In genomic region chr1:182281541-182281940, GRCh38 we compare ENCODE assay signal across 20 cellular contexts.
DNase-seq lines count a peak whose midpoint lies in the region; ATAC-seq and TF ChIP-seq lines count a peak whose summit lies in the region.
"Had no signal": no experiment of that assay in that cellular context is flagged by ENCODE, and none has a peak within 500 bp of the region (broad histone marks: within the 10 kb centered on the region; RNA-seq: fewer than 3 reads in every experiment).

No MANE protein-coding gene starts in this region.

- no peak overlapping the region for H3K4me3 Mint-ChIP-seq in T-helper 2 cell treated with Interferon-gamma antibody and Interleukin-4, amounts not matched to agents 5 μg/mL and 100 μg/mL, for 36 hours
- H3K4me3 Mint-ChIP-seq: activated naive CD4-positive, alpha-beta T cell treated with anti-CD3 and anti-CD28 coated beads for 36 hours; CD8-positive, alpha-beta memory T cell; HFFc6; immature natural killer cell; mesothelial cell of epicardium had no signal

- no peaks in the 10 kb centered on the region for H3K27me3 ChIP-seq in foreskin keratinocyte
- H3K27me3 ChIP-seq: brain microvascular endothelial cell, transverse colon had no signal

- H3K27ac ChIP-seq in foreskin keratinocyte = no peak overlapping the region
- H3K27ac ChIP-seq: A549, brain microvascular endothelial cell, transverse colon had no signal

- intact Hi-C loops in Right ventricle myocardium inferior (cut with DNase I) (no loop called here), cardiac septum (cut with DNase I) (no loop called here)

- H3K27ac Mint-ChIP-seq in T-helper 2 cell treated with Interferon-gamma antibody and Interleukin-4, amounts not matched to agents 5 μg/mL and 100 μg/mL, for 36 hours = no peak overlapping the region
- H3K27ac Mint-ChIP-seq: activated naive CD4-positive, alpha-beta T cell treated with anti-CD3 and anti-CD28 coated beads for 36 hours; HFFc6; immature natural killer cell; mesothelial cell of epicardium had no signal

- H3K4me1 Mint-ChIP-seq in T-helper 2 cell treated with Interferon-gamma antibody and Interleukin-4, amounts not matched to agents 5 μg/mL and 100 μg/mL, for 36 hours (ENCODE audit: low read depth) = peaks cover 1% of the 10 kb centered on the region
- H3K4me1 Mint-ChIP-seq: immature natural killer cell, mesothelial cell of epicardium had no signal

- ATAC-seq in Right ventricle myocardium inferior (peak; percentile 73), foreskin keratinocyte (peak; percentile 25), HG03139 (IDR thresholded peaks at IDR 0.05; ENCODE audit: unreplicated experiment) (no peak), GM19328 (IDR thresholded peaks at IDR 0.05; ENCODE audit: unreplicated experiment) (no peak)
- ATAC-seq: A549 had no signal

- H3K9me3 Mint-ChIP-seq in T-helper 2 cell treated with Interferon-gamma antibody and Interleukin-4, amounts not matched to agents 5 μg/mL and 100 μg/mL, for 36 hours = no peaks in the 10 kb centered on the region
- H3K9me3 Mint-ChIP-seq: activated naive CD4-positive, alpha-beta T cell treated with anti-CD3 and anti-CD28 coated beads for 36 hours; CD8-positive, alpha-beta memory T cell; HFFc6; mesothelial cell of epicardium had no signal

- no peaks in the 10 kb centered on the region for H3K36me3 Mint-ChIP-seq in T-helper 2 cell treated with Interferon-gamma antibody and Interleukin-4, amounts not matched to agents 5 μg/mL and 100 μg/mL, for 36 hours (ENCODE audit: low read depth)
- H3K36me3 Mint-ChIP-seq: immature natural killer cell, mesothelial cell of epicardium had no signal

- no peaks in the 10 kb centered on the region for H3K27me3 Mint-ChIP-seq in T-helper 2 cell treated with Interferon-gamma antibody and Interleukin-4, amounts not matched to agents 5 μg/mL and 100 μg/mL, for 36 hours (ENCODE audit: low read depth)

- no peaks in the 10 kb centered on the region for H3K4me1 ChIP-seq in foreskin keratinocyte
- H3K4me1 ChIP-seq: A549 had no signal

- no peak for TF ChIP-seq CTCF in foreskin keratinocyte (conservative IDR thresholded peaks at IDR 0.05)

- DNase-seq in Right ventricle myocardium inferior (ENCODE audit: missing footprints) (no peak), cardiac septum (ENCODE audit: low spot score) (no peak), foreskin keratinocyte (no peak), middle frontal gyrus (ENCODE audit: extremely low spot score, low spot score) (peak; percentile 78)
- DNase-seq in stimulated activated CD4-positive, alpha-beta T cell treated with anti-CD3 and anti-CD28 coated beads, Interleukin-4, amount 100 ng/mL, for 4 hours = no peak
- no peak for DNase-seq in T-helper 2 cell treated with Interferon-gamma antibody and Interleukin-4, amounts not matched to agents 5 μg/mL and 100 μg/mL, for 36 hours (ENCODE audit: low spot score)
- DNase-seq: activated CD4-positive, alpha-beta T cell treated with anti-CD3 and anti-CD28 coated beads for 48 hours; activated naive CD4-positive, alpha-beta T cell treated with anti-CD3 and anti-CD28 coated beads for 36 hours; brain microvascular endothelial cell; CD8-positive, alpha-beta memory T cell; HFFc6; immature natural killer cell; NCI-H1048; SIG-M5; T-helper 9 cell; transverse colon had no signal

Comparison
In these comparisons a context has a peak if more than half of its experiments do, and no peak if none do; other contexts are left out.
1. ATAC-seq: peak in Right ventricle myocardium inferior (single experiment) and foreskin keratinocyte (single experiment); none in HG03139 (single experiment) and GM19328 (single experiment).